ENCODE assay signal across 6 cellular contexts in genomic region chr12:9512695-9513094, GRCh38.
DNase-seq lines count a peak whose midpoint lies in the region; ATAC-seq, FAIRE-seq and TF ChIP-seq lines count a peak whose summit lies in the region.
"Not testable (repeated sequence)": the region's sequence is repeated elsewhere in the genome, so short reads cannot be mapped to it uniquely, and the experiment has no call there.

No MANE protein-coding gene starts in this region.

- in situ Hi-C loops in KBM-7 (cut with MboI; ENCODE audit: low pct_unique_long_range_greater_than_20kb, low sequenced_read_pairs): not testable (repeated sequence)

- H3K4me1 Mint-ChIP-seq in chondrocyte (ENCODE audit: low read depth); osteocyte (ENCODE audit: unreplicated experiment): not testable (repeated sequence)

- not testable (repeated sequence) for H3K4me3 Mint-ChIP-seq in chondrocyte (ENCODE audit: unreplicated experiment); osteocyte (ENCODE audit: unreplicated experiment)

- TF ChIP-seq CTCF in PC-9 (conservative IDR thresholded peaks at IDR 0.05) (peak; percentile 29; the same call in 1 of the 2 replicates), chondrocyte (IDR thresholded peaks at IDR 0.05) (peak; percentile 48), osteocyte (IDR thresholded peaks at IDR 0.05) (peak; percentile 20)

- H2AFZ ChIP-seq in PC-9: not testable (repeated sequence)

- not testable (repeated sequence) for H3K79me2 ChIP-seq in PC-9 (ENCODE audit: low read depth)

- DNase-seq in GM12891 (ENCODE audit: insufficient read length, low spot score); chondrocyte (ENCODE audit: low spot score); left colon; osteocyte (ENCODE audit: extremely low spot score, unreplicated experiment): not testable (repeated sequence)
- peak; percentile 16 for DNase-seq in KBM-7
- peak in 1 of 2 experiments; percentile 3 for DNase-seq in PC-9

- intact Hi-C loops in PC-9 (cut with micrococcal nuclease; ENCODE audit: unreplicated experiment); left colon (cut with DNase I, micrococcal nuclease): not testable (repeated sequence)

- not testable (repeated sequence) for H3K36me3 Mint-ChIP-seq in chondrocyte (ENCODE audit: low read depth); osteocyte (ENCODE audit: unreplicated experiment)

- not testable (repeated sequence) for H3K27ac Mint-ChIP-seq in chondrocyte (ENCODE audit: unreplicated experiment); osteocyte (ENCODE audit: unreplicated experiment)

- CTCF ChIA-PET in PC-9 (lab: Charles Lee): not testable (repeated sequence)

- H3K9me3 Mint-ChIP-seq in chondrocyte (ENCODE audit: low read depth); osteocyte (ENCODE audit: unreplicated experiment): not testable (repeated sequence)

- not testable (repeated sequence) for H3K27ac ChIP-seq in PC-9

- not testable (repeated sequence) for H3K27me3 Mint-ChIP-seq in chondrocyte (ENCODE audit: low read depth); osteocyte (ENCODE audit: unreplicated experiment)

- POLR2A ChIA-PET in PC-9 (lab: Charles Lee; ENCODE audit: unreplicated experiment): not testable (repeated sequence)

- not testable (repeated sequence) for H4K20me1 ChIP-seq in PC-9 (ENCODE audit: insufficient read depth)

- H3K4me2 ChIP-seq in PC-9: not testable (repeated sequence)

- not testable (repeated sequence) for H3K36me3 ChIP-seq in PC-9 (ENCODE audit: low read depth)

- not testable (repeated sequence) for H3F3A ChIP-seq in PC-9 (ENCODE audit: insufficient read depth, low read depth)

- H3K9me3 ChIP-seq in PC-9 (ENCODE audit: insufficient read depth, low read depth): not testable (repeated sequence)

- FAIRE-seq in GM12891 (lab: Jason Lieb, UNC): peak; percentile 60

- not testable (repeated sequence) for H3K27me3 ChIP-seq in PC-9 (ENCODE audit: insufficient read depth, low read depth)

- H3K4me3 ChIP-seq in PC-9: not testable (repeated sequence)

- H3K4me1 ChIP-seq in PC-9 (replicated peaks; ENCODE audit: insufficient read depth): not testable (repeated sequence)

- not testable (repeated sequence) for BruUV-seq in PC-9 (replicated peaks; lab: Mats Ljungman, UMichigan)

- H3K9me2 ChIP-seq in PC-9 (ENCODE audit: insufficient read depth): not testable (repeated sequence)

- TF ChIP-seq POLR2A in GM12891 (IDR thresholded peaks at IDR 0.05; ENCODE audit: low read depth, low read length): not testable (repeated sequence)

- peak; percentile 44 for ATAC-seq in left colon
